Comparison of ENCODE assay signal across 8 cellular contexts in the genomic region with DNA sequence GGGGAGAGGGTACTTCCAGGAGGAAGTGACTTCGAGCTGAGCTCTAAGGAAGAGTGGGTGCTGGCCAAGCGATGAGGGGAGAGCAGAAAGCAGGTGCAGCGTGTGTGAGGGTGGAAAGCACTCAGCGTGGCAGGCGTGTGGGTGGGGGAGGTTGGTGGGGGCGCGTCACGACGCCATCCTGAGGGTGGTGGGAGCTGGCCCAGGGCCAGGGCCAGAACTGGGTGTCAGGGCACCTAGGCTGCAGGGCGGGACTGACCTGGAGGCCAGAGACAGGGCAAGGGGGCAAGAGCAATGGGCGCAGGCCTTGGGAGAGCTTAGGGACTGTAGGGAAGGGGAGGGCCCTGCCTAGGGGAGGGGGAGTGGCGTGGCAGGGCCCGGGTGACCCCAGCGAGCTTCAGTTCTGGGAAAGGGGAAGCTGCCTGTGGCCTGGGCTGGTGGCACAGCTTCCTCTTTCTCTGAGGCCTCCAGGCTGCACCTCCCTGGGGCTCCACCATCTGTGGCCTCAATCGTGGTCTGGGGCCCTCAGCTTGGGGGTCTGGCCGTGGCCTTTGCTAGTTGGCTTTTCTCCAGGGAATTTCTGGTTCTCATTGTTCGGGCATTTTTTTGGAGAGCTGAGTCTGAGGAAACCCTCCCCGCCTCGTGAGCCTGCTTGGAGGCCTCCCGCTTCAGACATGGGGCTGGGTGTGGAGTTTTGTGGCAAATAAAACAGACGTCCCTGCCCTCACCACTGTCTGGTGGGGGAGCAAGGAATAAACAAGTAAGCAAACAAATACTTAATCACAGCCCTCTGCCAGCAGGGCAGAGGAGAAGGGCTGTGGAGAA. TPM values are rescaled to one million over a fixed set of nuclear protein-coding genes. Genes with fewer than 3 reads are reported as not detected.
A peak's percentile ranks its signal among the peaks of the same experiment; 100 is the strongest.
DNase-seq lines count a peak whose midpoint lies in the region; ATAC-seq and TF ChIP-seq lines count a peak whose summit lies in the region.

No MANE protein-coding gene starts in this region.

- H3K36me3 ChIP-seq in WERI-Rb-1 (peaks cover 30% of the 10 kb centered on the region), right atrium auricular region (no peaks in the 10 kb centered on the region)

- H3K4me3 ChIP-seq in WERI-Rb-1 (ENCODE audit: low read depth, low read length) (no peak overlapping the region), right atrium auricular region (no peak overlapping the region)

- peak; percentile 34 to 41 for ATAC-seq in activated CD4-positive, CD25-positive, alpha-beta regulatory T cell treated with anti-CD3 and anti-CD28 coated beads, Interleukin-2, amount 50 U/mL, for 24 hours
- ATAC-seq in HG03108 (IDR thresholded peaks at IDR 0.05; ENCODE audit: unreplicated experiment) (peak; percentile 36), GM21619 (IDR thresholded peaks at IDR 0.05; ENCODE audit: unreplicated experiment) (no peak), GM18870 (IDR thresholded peaks at IDR 0.05; ENCODE audit: unreplicated experiment) (no peak)
- peak; percentile 48 for ATAC-seq in stimulated activated naive CD8-positive, alpha-beta T cell treated with anti-CD3 and anti-CD28 coated beads, Interleukin-15, Interleukin-2, amounts not matched to agents 100 U/mL and 50 U/mL, for 24 hours

- peaks cover 4 to 81% of the 10 kb centered on the region in 2 donors for H3K4me1 ChIP-seq in right atrium auricular region

- H3K9me3 ChIP-seq in WERI-Rb-1 (ENCODE audit: severe bottlenecking) (no peaks in the 10 kb centered on the region), right atrium auricular region (no peaks in the 10 kb centered on the region)

- H3K27ac ChIP-seq in WERI-Rb-1 (peak overlapping the region; percentile 50), right atrium auricular region (peak overlapping the region; percentile 26 to 40)

- H3K27me3 ChIP-seq in WERI-Rb-1 (ENCODE audit: insufficient read depth, low read depth, severe bottlenecking) (no peaks in the 10 kb centered on the region), right atrium auricular region (no peaks in the 10 kb centered on the region)

- no peak for DNase-seq in activated CD4-positive, CD25-positive, alpha-beta regulatory T cell treated with anti-CD3 and anti-CD28 coated beads, Interleukin-2, amount 50 U/mL, for 72 hours
- DNase-seq in WERI-Rb-1 (no peak), right atrium auricular region (ENCODE audit: low spot score) (peak; percentile 70)
- peak; percentile 53 for DNase-seq in stimulated activated naive CD8-positive, alpha-beta T cell treated with anti-CD3 and anti-CD28 coated beads, Interleukin-15, Interleukin-2, amounts not matched to agents 100 U/mL and 50 U/mL, for 24 hours

- TF ChIP-seq CTCF in WERI-Rb-1 (IDR thresholded peaks at IDR 0.05; ENCODE audit: low read depth, low read length), result no peak
- TF ChIP-seq CTCF in right atrium auricular region (IDR thresholded peaks at IDR 0.05), result no peak

RNA-seq across cellular contexts. Expression of a gene that starts 8.9 kb away (rescaled TPM):
- 1 to 10 TPM; 2.0 to 7.0 TPM for total RNA-seq in right atrium auricular region

Comparison
In these comparisons a context has a peak if more than half of its experiments do, and no peak if none do; other contexts are left out.
1. ATAC-seq: peak in activated CD4-positive, CD25-positive, alpha-beta regulatory T cell treated with anti-CD3 and anti-CD28 coated beads, Interleukin-2, amount 50 U/mL, for 24 hours (2 of 2), HG03108 (single experiment) and stimulated activated naive CD8-positive, alpha-beta T cell treated with anti-CD3 and anti-CD28 coated beads, Interleukin-15, Interleukin-2, amounts not matched to agents 100 U/mL and 50 U/mL, for 24 hours (single experiment); none in GM21619 (single experiment) and GM18870 (single experiment).
2. DNase-seq: peak in right atrium auricular region (single experiment) and stimulated activated naive CD8-positive, alpha-beta T cell treated with anti-CD3 and anti-CD28 coated beads, Interleukin-15, Interleukin-2, amounts not matched to agents 100 U/mL and 50 U/mL, for 24 hours (single experiment); none in activated CD4-positive, CD25-positive, alpha-beta regulatory T cell treated with anti-CD3 and anti-CD28 coated beads, Interleukin-2, amount 50 U/mL, for 72 hours (single experiment) and WERI-Rb-1 (single experiment).